ENCODE assay signal across 12 cellular contexts in the genomic region with DNA sequence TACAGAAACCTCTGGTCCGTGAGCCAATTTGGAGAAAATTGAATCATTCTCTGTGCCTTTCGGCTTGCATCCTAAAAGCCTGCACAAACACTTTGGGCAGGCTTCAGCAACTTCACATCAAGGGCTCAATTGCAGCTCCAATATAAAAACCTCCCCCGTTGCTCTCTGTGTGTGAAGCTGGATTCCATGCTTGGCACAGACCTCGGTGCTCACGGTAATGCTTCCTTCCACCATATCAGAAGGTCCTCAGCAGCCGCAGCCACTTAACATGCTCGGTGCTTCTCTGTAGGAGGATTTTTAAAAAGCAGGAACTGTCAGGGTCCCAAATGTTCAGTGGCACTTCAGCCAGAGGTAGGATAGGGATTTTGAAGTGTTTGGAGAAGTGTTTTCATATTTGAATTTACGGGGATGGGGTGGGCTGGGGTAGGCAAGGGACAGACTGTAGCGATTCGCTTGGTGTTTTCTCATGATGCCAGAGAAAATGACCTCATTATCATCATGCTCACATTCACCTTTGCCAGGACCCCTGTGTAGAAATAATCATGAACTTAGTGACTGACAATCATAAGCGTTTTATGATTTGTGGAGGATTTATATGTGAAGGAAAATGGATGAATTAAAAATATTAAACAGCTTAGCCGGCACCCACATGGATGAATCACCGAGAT.
A peak's percentile ranks its signal among the peaks of the same experiment; 100 is the strongest.
DNase-seq lines count a peak whose midpoint lies in the region; ATAC-seq and TF ChIP-seq lines count a peak whose summit lies in the region.
"Had no signal": no experiment of that assay in that cellular context is flagged by ENCODE, and none has a peak within 500 bp of the region (broad histone marks: within the 10 kb centered on the region; RNA-seq: fewer than 3 reads in every experiment).

No MANE protein-coding gene starts in this region.

- intact Hi-C loops in esophagus muscularis mucosa (cut with DNase I), result no loop called here

- H3K4me1 ChIP-seq in esophagus muscularis mucosa, result peaks cover 0 to 16% (median 14%) of the 10 kb centered on the region in 4 donors
- H3K4me1 ChIP-seq in rectal smooth muscle tissue (ENCODE audit: control insufficient read depth, insufficient read depth, low read length), result no peaks in the 10 kb centered on the region

- no peaks in the 10 kb centered on the region for H3K9me3 ChIP-seq in esophagus muscularis mucosa
- H3K9me3 ChIP-seq: vagina had no signal

- H3K36me3 ChIP-seq in esophagus muscularis mucosa (no peaks in the 10 kb centered on the region), rectal smooth muscle tissue (ENCODE audit: control insufficient read depth, insufficient read depth, low read length) (no peaks in the 10 kb centered on the region)
- H3K36me3 ChIP-seq: vagina had no signal

- H3K27me3 ChIP-seq in esophagus muscularis mucosa, result no peaks in the 10 kb centered on the region
- H3K27me3 ChIP-seq in rectal smooth muscle tissue (ENCODE audit: control insufficient read depth, insufficient read depth, low read length), result no peaks in the 10 kb centered on the region
- H3K27me3 ChIP-seq: vagina had no signal

- DNase-seq in H4 (ENCODE audit: low spot score) (peak; percentile 41), NCI-H69 (lab: John Stamatoyannopoulos, UW) (peak; percentile 90), esophagus muscularis mucosa (ENCODE audit: extremely low spot score) (peak; percentile 81), CD1c-positive myeloid dendritic cell (ENCODE audit: extremely low spot score) (no peak), HUDEP-2 (lab: John Stamatoyannopoulos, UW; ENCODE audit: unreplicated experiment in 76 of 76) (no peak), NK-92 (lab: John Stamatoyannopoulos, UW; ENCODE audit: unreplicated experiment) (no peak)
- DNase-seq: activated naive CD8-positive, alpha-beta T cell treated with anti-CD3 and anti-CD28 coated beads for 36 hours had no signal

- TF ChIP-seq CTCF in esophagus muscularis mucosa (IDR thresholded peaks at IDR 0.05), result no peak

- TF ChIP-seq EP300 in esophagus muscularis mucosa (IDR thresholded peaks at IDR 0.05), result no peak

- H3K4me3 ChIP-seq in esophagus muscularis mucosa, result peak overlapping the region in 3 of 4 donors; percentile 21 to 35 (median 29)
- peak overlapping the region; percentile 22 for H3K4me3 ChIP-seq in rectal smooth muscle tissue (ENCODE audit: low read length)

- H3K27ac ChIP-seq in esophagus muscularis mucosa (replicated peaks in 1 of 4) (no peak overlapping the region), rectal smooth muscle tissue (ENCODE audit: low read depth, low read length) (no peak overlapping the region)
- H3K27ac ChIP-seq: epithelial cell of prostate, vagina had no signal

- no peak overlapping the region for H3K9ac ChIP-seq in rectal smooth muscle tissue (ENCODE audit: low read length)

- ATAC-seq in GM19023 (IDR thresholded peaks at IDR 0.05; ENCODE audit: unreplicated experiment), result no peak
- ATAC-seq: Right ventricle myocardium inferior had no signal

- 47% methylated on average over 13 of the region's 13 CpGs for WGBS in esophagus muscularis mucosa

- TF ChIP-seq POLR2A in esophagus muscularis mucosa (IDR thresholded peaks at IDR 0.05; ENCODE audit: low read depth), result no peak

Comparison
In these comparisons a context has a peak if more than half of its experiments do, and no peak if none do; other contexts are left out.
1. DNase-seq: peak in H4 (single experiment), NCI-H69 (single experiment) and esophagus muscularis mucosa (single experiment); none in CD1c-positive myeloid dendritic cell (single experiment), HUDEP-2 (0 of 76) and NK-92 (single experiment).